1 cellular context compared by ENCODE assay signal in genomic region chr2:134917219-134917957, GRCh38.
TF ChIP-seq lines count a peak whose summit lies in the region.

No MANE protein-coding gene starts in this region.

TF ChIP-seq in IMR-90, 13 proteins besides CTCF, POLR2A, EP300 and RAD21 (continued from another document):
- no peak for TF ChIP-seq USF2 (IDR thresholded peaks at IDR 0.05; ENCODE audit: low read depth, low read length)
- no peak for TF ChIP-seq FOS (IDR thresholded peaks at IDR 0.05; ENCODE audit: low read depth, low read length)
- no peak for TF ChIP-seq CEBPB (IDR thresholded peaks at IDR 0.05; ENCODE audit: low read depth, low read length)
- no peak for TF ChIP-seq SMC3 (IDR thresholded peaks at IDR 0.05; ENCODE audit: low read depth, low read length)
- TF ChIP-seq MAFK (IDR thresholded peaks at IDR 0.05; ENCODE audit: low read depth, low read length), result no peak
- no peak for TF ChIP-seq MXI1 (IDR thresholded peaks at IDR 0.05; ENCODE audit: borderline replicate concordance, low read depth, low read length)
- TF ChIP-seq BHLHE40 (IDR thresholded peaks at IDR 0.05; ENCODE audit: low read depth, low read length), result no peak
